8 cellular contexts compared by ENCODE assay signal in the genomic region with DNA sequence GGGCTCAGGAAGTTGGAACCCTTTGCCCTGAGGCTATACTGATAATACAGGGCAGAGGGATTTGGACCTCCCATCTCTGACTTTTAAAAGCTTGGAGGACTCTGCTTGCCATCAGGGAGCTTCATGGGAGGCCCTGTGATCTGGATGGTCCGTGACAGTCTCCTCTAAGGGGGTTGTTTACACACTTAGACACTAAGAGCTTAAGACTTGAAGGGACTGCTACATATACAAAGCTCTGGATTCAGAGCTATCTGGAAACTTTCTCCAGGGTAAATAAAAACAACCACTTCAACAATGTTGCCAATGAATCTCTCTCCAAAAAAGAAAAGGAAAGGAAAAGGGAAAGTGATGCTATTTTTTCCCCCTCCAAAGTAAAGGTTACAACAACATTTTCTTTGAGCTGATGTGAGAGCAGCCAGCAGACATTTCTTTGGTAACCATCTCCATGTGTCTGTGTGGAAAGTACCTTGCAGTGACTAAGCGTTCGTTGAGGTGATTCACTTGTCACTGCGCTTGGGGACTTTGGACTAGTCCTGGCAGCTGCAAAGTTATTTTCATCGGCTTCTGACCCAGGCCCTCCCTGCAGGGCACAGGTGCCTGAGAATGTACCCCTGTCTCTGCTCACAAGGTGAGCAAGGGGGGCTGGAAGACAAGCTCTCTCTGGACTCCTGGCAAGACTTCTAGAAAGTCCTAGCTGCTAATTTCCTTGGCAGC.
DNase-seq lines count a peak whose midpoint lies in the region; ATAC-seq and TF ChIP-seq lines count a peak whose summit lies in the region.

No MANE protein-coding gene starts in this region.

- intact Hi-C loops in esophagus squamous epithelium (cut with DNase I) = no loop called here
- intact Hi-C loops in natural killer cell (cut with micrococcal nuclease) = no loop called here

- peak; percentile 60 for DNase-seq in DMS53 treated with DMSO at 0.1 percent for 48 hours (lab: John Stamatoyannopoulos, UW; ENCODE audit: unreplicated experiment)
- DNase-seq in M059J (ENCODE audit: low read depth) = peak; percentile 88
- DNase-seq in esophagus squamous epithelium (lab: John Stamatoyannopoulos, UW) = no peak
- no peak for DNase-seq in natural killer cell
- no peak for DNase-seq in NCI-H524 (lab: John Stamatoyannopoulos, UW)
- no peak for DNase-seq in NCI-H1417 treated with DMSO at 0.1 percent for 48 hours (lab: John Stamatoyannopoulos, UW)

- H3K4me3 Mint-ChIP-seq in natural killer cell = no peak overlapping the region

- no peaks in the 10 kb centered on the region for H3K27me3 ChIP-seq in esophagus squamous epithelium

- H3K36me3 Mint-ChIP-seq in natural killer cell = no peaks in the 10 kb centered on the region

- no peaks in the 10 kb centered on the region for H3K36me3 ChIP-seq in esophagus squamous epithelium

- H3K9me3 ChIP-seq in esophagus squamous epithelium = no peaks in the 10 kb centered on the region

- no peaks in the 10 kb centered on the region for H3K27me3 Mint-ChIP-seq in natural killer cell (ENCODE audit: low read depth in 2 of 2)

- H3K27ac Mint-ChIP-seq in natural killer cell = no peak overlapping the region

- TF ChIP-seq POLR2A in esophagus squamous epithelium (IDR thresholded peaks at IDR 0.05) = no peak

- H3K9me3 Mint-ChIP-seq in natural killer cell = peaks cover 0 to 4% of the 10 kb centered on the region in 2 donors

- 24 to 34% methylated on average over 5 of the region's 5 CpGs for WGBS in esophagus squamous epithelium, 2 donors

- ATAC-seq in GM21526 (IDR thresholded peaks at IDR 0.05; ENCODE audit: low FRiP score, unreplicated experiment) (peak; percentile 74), natural killer cell (no peak)

- TF ChIP-seq CTCF in esophagus squamous epithelium (IDR thresholded peaks at IDR 0.05) = no peak
- no peak for TF ChIP-seq CTCF in natural killer cell (IDR thresholded peaks at IDR 0.05)

- H3K4me3 ChIP-seq in esophagus squamous epithelium (no peak overlapping the region), skin epidermis (no peak overlapping the region)

- peaks cover 26 to 56% (median 38%) of the 10 kb centered on the region in 3 donors for H3K4me1 ChIP-seq in esophagus squamous epithelium

- no peaks in the 10 kb centered on the region for H3K4me1 Mint-ChIP-seq in natural killer cell

- peak overlapping the region; percentile 58 to 93 (median 86) for H3K27ac ChIP-seq in esophagus squamous epithelium
- H3K27ac ChIP-seq in skin epidermis = peak overlapping the region in 19 of 21 experiments; percentile 18 to 84 (median 68)

Comparison
In these comparisons a context has a peak if more than half of its experiments do, and no peak if none do; other contexts are left out.
1. DNase-seq: peak in DMS53 treated with DMSO at 0.1 percent for 48 hours (single experiment) and M059J (single experiment); none in esophagus squamous epithelium (single experiment), natural killer cell (single experiment), NCI-H524 (0 of 2) and NCI-H1417 treated with DMSO at 0.1 percent for 48 hours (single experiment).